Comparison of ENCODE assay signal across 8 cellular contexts in the genomic region with DNA sequence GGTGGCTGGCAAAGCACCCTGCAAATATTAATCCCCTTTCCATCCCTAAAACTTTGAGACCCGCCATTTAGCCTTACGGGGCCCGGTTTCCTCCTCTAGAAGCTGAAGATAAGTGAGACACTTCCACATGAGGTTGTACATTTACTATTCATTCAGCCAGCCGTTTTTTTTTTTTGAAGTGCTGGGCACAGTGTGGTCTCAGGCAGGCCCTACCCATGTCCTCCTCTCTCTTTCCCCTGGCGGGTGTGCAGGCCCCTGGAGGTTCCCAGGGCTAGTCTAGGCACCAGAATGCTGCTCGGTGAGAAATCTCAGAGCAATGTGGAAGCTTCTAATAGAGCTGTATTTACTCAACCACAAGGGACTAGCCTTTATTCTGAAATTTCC.
A peak's percentile ranks its signal among the peaks of the same experiment; 100 is the strongest.
DNase-seq lines count a peak whose midpoint lies in the region; ATAC-seq and TF ChIP-seq lines count a peak whose summit lies in the region.

No MANE protein-coding gene starts in this region.

- peaks cover 14% of the 10 kb centered on the region for H3K9me3 Mint-ChIP-seq in activated T-cell treated with anti-CD3 and anti-CD28 coated beads, Interleukin-2, amount 50 U/mL, for 4 hours

- peaks cover 15% of the 10 kb centered on the region for H3K4me1 Mint-ChIP-seq in activated T-cell treated with anti-CD3 and anti-CD28 coated beads, Interleukin-2, amount 50 U/mL, for 4 hours (ENCODE audit: low read depth)

- H3K36me3 ChIP-seq in right lobe of liver (no peaks in the 10 kb centered on the region), stomach smooth muscle (ENCODE audit: control insufficient read depth in 2 of 2, insufficient read depth in 2 of 2, low read length in 2 of 2) (no peaks in the 10 kb centered on the region)

- H3K4me3 ChIP-seq in right lobe of liver, result peak overlapping the region in 2 of 3 donors; percentile 26 to 31
- H3K4me3 ChIP-seq in stomach smooth muscle (ENCODE audit: low read length in 2 of 2), result peak overlapping the region; percentile 3 to 65

- no peak for TF ChIP-seq POLR2A in right lobe of liver (IDR thresholded peaks at IDR 0.05)

- intact Hi-C loops in right lobe of liver (cut with DNase I), result no loop called here

- WGBS in right lobe of liver (ENCODE audit: insufficient coverage, low coverage, low lambda C conversion rate, missing lambda C conversion rate), result 18% methylated on average over 6 of the region's 6 CpGs

- no peak for ATAC-seq in activated T-cell treated with anti-CD3 and anti-CD28 coated beads, Interleukin-2, amount 50 U/mL, for 4 hours
- peak; percentile 3 to 9 (median 4) for ATAC-seq in right lobe of liver

- H3K4me1 ChIP-seq in right lobe of liver (peaks cover 0 to 39% (median 16%) of the 10 kb centered on the region in 4 donors), stomach smooth muscle (ENCODE audit: control insufficient read depth, insufficient read depth, low read length) (peaks cover 6% of the 10 kb centered on the region)

- peak overlapping the region in 2 of 3 donors; percentile 33 to 56 for H3K27ac ChIP-seq in right lobe of liver
- no peak overlapping the region for H3K27ac ChIP-seq in stomach smooth muscle (ENCODE audit: low read length)

- peak overlapping the region; percentile 68 for H3K4me3 Mint-ChIP-seq in activated T-cell treated with anti-CD3 and anti-CD28 coated beads, Interleukin-2, amount 50 U/mL, for 4 hours

- H3K27me3 ChIP-seq in right lobe of liver (no peaks in the 10 kb centered on the region), stomach smooth muscle (ENCODE audit: control insufficient read depth in 1 of 2, insufficient read depth in 2 of 2, low read length in 2 of 2) (peaks cover 0 to 2% of the 10 kb centered on the region in 2 donors)

- peaks cover 19% of the 10 kb centered on the region for H3K27me3 Mint-ChIP-seq in activated T-cell treated with anti-CD3 and anti-CD28 coated beads, Interleukin-2, amount 50 U/mL, for 4 hours (ENCODE audit: low read depth)

- no peak for TF ChIP-seq CTCF in right lobe of liver (IDR thresholded peaks at IDR 0.05)

- peaks cover 4% of the 10 kb centered on the region for H3K36me3 Mint-ChIP-seq in activated T-cell treated with anti-CD3 and anti-CD28 coated beads, Interleukin-2, amount 50 U/mL, for 4 hours (ENCODE audit: insufficient read depth)

- H3K9me3 ChIP-seq in right lobe of liver (no peaks in the 10 kb centered on the region), stomach smooth muscle (ENCODE audit: control insufficient read depth in 2 of 2, low read length in 2 of 2) (no peaks in the 10 kb centered on the region)

- no peak overlapping the region for H3K9ac ChIP-seq in stomach smooth muscle (ENCODE audit: low read length in 2 of 2)

- DNase-seq in activated T-cell treated with anti-CD3 and anti-CD28 coated beads, Interleukin-2, amount 50 U/mL, for 4 hours, result no peak
- DNase-seq in activated T-cell treated with anti-CD3 and anti-CD28 coated beads for 4 hours (no peak), astrocyte of the hippocampus (ENCODE audit: low read depth, low spot score) (peak; percentile 23), right lobe of liver (no peak), activated gamma-delta T cell (lab: John Stamatoyannopoulos, UW) (no peak), NCI-H1436 (lab: John Stamatoyannopoulos, UW) (no peak), DMS 273 treated with DMSO at 0.1 percent for 48 hours (lab: John Stamatoyannopoulos, UW) (no peak)

Comparison
In these comparisons a context has a peak if more than half of its experiments do, and no peak if none do; other contexts are left out.
1. ATAC-seq: peak in right lobe of liver (4 of 4); none in activated T-cell treated with anti-CD3 and anti-CD28 coated beads, Interleukin-2, amount 50 U/mL, for 4 hours (0 of 2).